9 cellular contexts compared by ENCODE assay signal in genomic region chr2:199463000-199463692, GRCh38. TPM values are rescaled to one million over a fixed set of nuclear protein-coding genes. Genes with fewer than 3 reads are reported as not detected.
A peak's percentile ranks its signal among the peaks of the same experiment; 100 is the strongest.
DNase-seq lines count a peak whose midpoint lies in the region; ATAC-seq, FAIRE-seq and TF ChIP-seq lines count a peak whose summit lies in the region.
"Had no signal": no experiment of that assay in that cellular context is flagged by ENCODE, and none has a peak within 500 bp of the region (broad histone marks: within the 10 kb centered on the region; RNA-seq: fewer than 3 reads in every experiment).

No MANE protein-coding gene starts in this region.

- peak overlapping the region; percentile 64 for H3K4me3 ChIP-seq in HL-60 (replicated peaks; ENCODE audit: insufficient read depth, low read length)
- peak overlapping the region; percentile 41 for H3K4me3 ChIP-seq in SJSA1
- peak overlapping the region; percentile 44 to 54 for H3K4me3 ChIP-seq in small intestine (ENCODE audit: low read depth in 1 of 2, low read length in 2 of 2)

- ATAC-seq in HG03097 (IDR thresholded peaks at IDR 0.05; ENCODE audit: low FRiP score, unreplicated experiment): no peak

- WGBS in small intestine, 3 donors: 1 to 3% (median 1%) methylated on average over 58 to 60 of the region's 60 CpGs

- H3K27ac ChIP-seq in HL-60 (replicated peaks): peak overlapping the region; percentile 78
- H3K27ac ChIP-seq in SJSA1: peak overlapping the region; percentile 34; the same call in 1 of the 2 replicates
- no peak overlapping the region for H3K27ac ChIP-seq in small intestine (ENCODE audit: low read depth in 1 of 2, low read length in 1 of 2)

- H3K36me3 ChIP-seq in SJSA1 (peaks cover 7% of the 10 kb centered on the region), small intestine (ENCODE audit: control insufficient read depth in 2 of 2, insufficient read depth in 2 of 2, low read length in 2 of 2) (no peaks in the 10 kb centered on the region)

- DNase-seq in SHP77 (lab: John Stamatoyannopoulos, UW) (peak; percentile 17 to 41), SHP77 treated with DMSO at 0.1 percent for 48 hours (lab: John Stamatoyannopoulos, UW) (no peak), HL-60 (ENCODE audit: low read depth in 1 of 2, low spot score in 1 of 2) (peak; percentile 46 to 82), SJSA1 (ENCODE audit: low read depth in 1 of 2, low spot score in 2 of 2) (peak; percentile 78 to 83), islet precursor cell (peak; percentile 88), small intestine (peak; percentile 67)
- DNase-seq in central memory CD4-positive, alpha-beta T cell: peak; percentile 43

- H3K9me3 ChIP-seq in SJSA1 (replicated peaks) (no peaks in the 10 kb centered on the region), small intestine (ENCODE audit: control insufficient read depth, low read depth) (no peaks in the 10 kb centered on the region)

- peak; percentile 62 for TF ChIP-seq CTCF in HL-60 (IDR thresholded peaks at IDR 0.05; ENCODE audit: insufficient read depth, low read length)

- FAIRE-seq in small intestine (lab: Jason Lieb, UNC): no peak
- FAIRE-seq: GM18507 had no signal

- H3K27me3 ChIP-seq in HL-60 (ENCODE audit: insufficient read depth, poor library complexity, severe bottlenecking): peaks cover 29% of the 10 kb centered on the region
- no peaks in the 10 kb centered on the region for H3K27me3 ChIP-seq in SJSA1 (replicated peaks)
- peaks cover 18 to 47% of the 10 kb centered on the region in 2 donors for H3K27me3 ChIP-seq in small intestine (ENCODE audit: control insufficient read depth in 2 of 2, insufficient read depth in 2 of 2, low read length in 2 of 2)

- H3K4me1 ChIP-seq in SJSA1 (replicated peaks): peaks cover 10% of the 10 kb centered on the region
- H3K4me1 ChIP-seq in small intestine (ENCODE audit: control insufficient read depth in 2 of 2, insufficient read depth in 1 of 2, low read depth in 1 of 2, low read length in 1 of 2): peaks cover 4 to 9% of the 10 kb centered on the region in 2 donors

RNA-seq across cellular contexts. Expression of gene SATB2, which starts 5.4 kb away (rescaled TPM):
- 4.9 and 11.0 TPM in 2 replicates for total RNA-seq in SJSA1 (2014; rRNA removed; shearing (Covaris generic))
- polyA plus RNA-seq in small intestine: 1 to 10 TPM; 1.5 to 2.2 (median 1.8) TPM

Comparison
In these comparisons a context has a peak if more than half of its experiments do, and no peak if none do; other contexts are left out.
1. H3K27ac ChIP-seq: peak in HL-60 (single experiment) and SJSA1 (single experiment); none in small intestine (0 of 2).
2. Peak in every context shown above with its lines, with median percentiles within 50 percentile points of each other: H3K4me3 ChIP-seq.